In the genomic region with DNA sequence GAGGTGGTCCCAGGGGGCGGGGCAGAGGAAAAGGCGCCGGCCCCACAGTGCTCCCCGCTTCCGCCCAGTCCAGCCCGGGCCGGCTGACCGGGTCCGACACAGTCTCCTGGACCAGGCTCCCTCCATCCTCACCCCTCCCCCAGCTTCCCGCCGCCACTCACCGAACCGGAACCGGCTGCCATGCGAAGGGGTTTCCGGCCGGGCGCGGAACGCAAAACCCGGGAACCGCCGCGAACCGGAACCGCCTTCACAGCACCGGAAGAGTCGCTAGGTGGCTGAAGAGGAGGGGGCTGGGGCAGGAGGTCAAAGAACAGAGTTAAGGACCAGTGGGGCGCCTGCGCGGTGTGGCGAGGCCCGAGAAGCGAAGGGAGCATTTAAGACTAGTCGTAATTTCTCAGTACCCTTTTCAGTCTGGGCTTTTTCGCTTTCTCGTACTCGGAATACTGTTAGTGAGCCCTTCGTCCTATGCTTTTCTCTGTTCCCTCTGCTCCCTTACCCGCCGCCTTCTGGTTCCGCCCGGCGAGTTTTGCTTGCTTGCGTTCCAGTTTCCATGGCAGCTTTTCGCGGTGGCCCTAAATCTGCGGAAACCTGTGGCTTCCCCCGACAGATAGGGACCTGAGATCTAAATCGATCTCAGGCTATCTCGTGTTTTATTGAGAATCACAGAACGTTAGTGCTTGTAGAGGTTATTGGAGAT, we compare ENCODE assay signal across 1 cellular context.
TF ChIP-seq lines count a peak whose summit lies in the region.

TSS of gene SENP1 (minus strand) at position 213 of the 697 bp plus-strand sequence. CDS start 4,607 bp downstream, outside the sequence.

TF ChIP-seq in GM12878, 131 proteins besides CTCF, POLR2A, EP300 and RAD21 (continued from another document and continues in another):
- TF ChIP-seq MXI1 (IDR thresholded peaks at IDR 0.05; ENCODE audit: low read depth, low read length) (peak; percentile 88; the same call in 1 of the 2 replicates), ASH2L (IDR thresholded peaks at IDR 0.05; ENCODE audit: borderline replicate concordance, low read depth) (0 out of 2 replicates have a peak, but pooled peaks have one; percentile 46), NRF1 (conservative IDR thresholded peaks at IDR 0.05; ENCODE audit: low read depth, low read length) (0 out of 2 replicates have a peak, but pooled peaks have one; percentile 26), PAX5 (IDR thresholded peaks at IDR 0.05; ENCODE audit: borderline replicate concordance, low read depth, low read length) (peak; percentile 97), EZH2 (IDR thresholded peaks at IDR 0.05; ENCODE audit: borderline replicate concordance, control insufficient read depth, low read depth, low read length) (no peak), E2F4 (IDR thresholded peaks at IDR 0.05; ENCODE audit: low read depth, low read length) (no peak), NR2C1 (IDR thresholded peaks at IDR 0.05) (peak; percentile 94), GABPA (IDR thresholded peaks at IDR 0.05; ENCODE audit: low read depth) (peak; percentile 94), KLF5 (IDR thresholded peaks at IDR 0.05; ENCODE audit: partially characterized antibody) (peak; percentile 87), STAT3 (IDR thresholded peaks at IDR 0.05; ENCODE audit: low read depth, low read length) (0 out of 2 replicates have a peak, but pooled peaks have one; percentile 22), SMARCA5 (IDR thresholded peaks at IDR 0.05) (no peak), SREBF2 (IDR thresholded peaks at IDR 0.05; ENCODE audit: low read length) (no peak), JUND (IDR thresholded peaks at IDR 0.05; ENCODE audit: low read depth, low read length) (peak; percentile 19; the same call in 1 of the 2 replicates), PAX8 (IDR thresholded peaks at IDR 0.05) (no peak), TCF7 (IDR thresholded peaks at IDR 0.05; ENCODE audit: borderline replicate concordance) (0 out of 2 replicates have a peak, but pooled peaks have one; percentile 32), PML (IDR thresholded peaks at IDR 0.05; ENCODE audit: low read length) (peak; percentile 40), BMI1 (IDR thresholded peaks at IDR 0.05; ENCODE audit: borderline replicate concordance) (peak; percentile 63; the same call in 1 of the 2 replicates), RCOR1 (conservative IDR thresholded peaks at IDR 0.05; ENCODE audit: low read depth, low read length) (no peak), ZNF217 (IDR thresholded peaks at IDR 0.05) (no peak), SUZ12 (IDR thresholded peaks at IDR 0.05; ENCODE audit: unreplicated experiment) (no peak), YY1 (IDR thresholded peaks at IDR 0.05; ENCODE audit: low read depth, low read length) (peak; percentile 82), EED (IDR thresholded peaks at IDR 0.05; ENCODE audit: low read depth) (peak; percentile 62), ZZZ3 (IDR thresholded peaks at IDR 0.05; ENCODE audit: control insufficient read depth, insufficient read length, low read depth) (no peak), TCF3 (IDR thresholded peaks at IDR 0.05; ENCODE audit: borderline replicate concordance, insufficient read depth, low read depth, low read length) (peak; percentile 46; the same call in 1 of the 2 replicates), IRF5 (IDR thresholded peaks at IDR 0.05; ENCODE audit: borderline replicate concordance) (no peak), MLLT1 (IDR thresholded peaks at IDR 0.05) (peak; percentile 69), CHD2 (IDR thresholded peaks at IDR 0.05; ENCODE audit: borderline replicate concordance, low read depth, low read length) (no peak; the same call in none of the 2 replicates), MEF2B (IDR thresholded peaks at IDR 0.05; ENCODE audit: partially characterized antibody, poor library complexity, severe bottlenecking) (peak; percentile 46)
- TF ChIP-seq, protein P1, sequence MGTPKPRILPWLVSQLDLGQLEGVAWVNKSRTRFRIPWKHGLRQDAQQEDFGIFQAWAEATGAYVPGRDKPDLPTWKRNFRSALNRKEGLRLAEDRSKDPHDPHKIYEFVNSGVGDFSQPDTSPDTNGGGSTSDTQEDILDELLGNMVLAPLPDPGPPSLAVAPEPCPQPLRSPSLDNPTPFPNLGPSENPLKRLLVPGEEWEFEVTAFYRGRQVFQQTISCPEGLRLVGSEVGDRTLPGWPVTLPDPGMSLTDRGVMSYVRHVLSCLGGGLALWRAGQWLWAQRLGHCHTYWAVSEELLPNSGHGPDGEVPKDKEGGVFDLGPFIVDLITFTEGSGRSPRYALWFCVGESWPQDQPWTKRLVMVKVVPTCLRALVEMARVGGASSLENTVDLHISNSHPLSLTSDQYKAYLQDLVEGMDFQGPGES (IDR thresholded peaks at IDR 0.05): peak; percentile 43; the same call in 1 of the 2 replicates
- TF ChIP-seq, protein P2, sequence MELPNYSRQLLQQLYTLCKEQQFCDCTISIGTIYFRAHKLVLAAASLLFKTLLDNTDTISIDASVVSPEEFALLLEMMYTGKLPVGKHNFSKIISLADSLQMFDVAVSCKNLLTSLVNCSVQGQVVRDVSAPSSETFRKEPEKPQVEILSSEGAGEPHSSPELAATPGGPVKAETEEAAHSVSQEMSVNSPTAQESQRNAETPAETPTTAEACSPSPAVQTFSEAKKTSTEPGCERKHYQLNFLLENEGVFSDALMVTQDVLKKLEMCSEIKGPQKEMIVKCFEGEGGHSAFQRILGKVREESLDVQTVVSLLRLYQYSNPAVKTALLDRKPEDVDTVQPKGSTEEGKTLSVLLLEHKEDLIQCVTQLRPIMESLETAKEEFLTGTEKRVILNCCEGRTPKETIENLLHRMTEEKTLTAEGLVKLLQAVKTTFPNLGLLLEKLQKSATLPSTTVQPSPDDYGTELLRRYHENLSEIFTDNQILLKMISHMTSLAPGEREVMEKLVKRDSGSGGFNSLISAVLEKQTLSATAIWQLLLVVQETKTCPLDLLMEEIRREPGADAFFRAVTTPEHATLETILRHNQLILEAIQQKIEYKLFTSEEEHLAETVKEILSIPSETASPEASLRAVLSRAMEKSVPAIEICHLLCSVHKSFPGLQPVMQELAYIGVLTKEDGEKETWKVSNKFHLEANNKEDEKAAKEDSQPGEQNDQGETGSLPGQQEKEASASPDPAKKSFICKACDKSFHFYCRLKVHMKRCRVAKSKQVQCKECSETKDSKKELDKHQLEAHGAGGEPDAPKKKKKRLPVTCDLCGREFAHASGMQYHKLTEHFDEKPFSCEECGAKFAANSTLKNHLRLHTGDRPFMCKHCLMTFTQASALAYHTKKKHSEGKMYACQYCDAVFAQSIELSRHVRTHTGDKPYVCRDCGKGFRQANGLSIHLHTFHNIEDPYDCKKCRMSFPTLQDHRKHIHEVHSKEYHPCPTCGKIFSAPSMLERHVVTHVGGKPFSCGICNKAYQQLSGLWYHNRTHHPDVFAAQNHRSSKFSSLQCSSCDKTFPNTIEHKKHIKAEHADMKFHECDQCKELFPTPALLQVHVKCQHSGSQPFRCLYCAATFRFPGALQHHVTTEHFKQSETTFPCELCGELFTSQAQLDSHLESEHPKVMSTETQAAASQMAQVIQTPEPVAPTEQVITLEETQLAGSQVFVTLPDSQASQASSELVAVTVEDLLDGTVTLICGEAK (IDR thresholded peaks at IDR 0.05; ENCODE audit: borderline replicate concordance): peak; percentile 99
- TF ChIP-seq, protein P3, sequence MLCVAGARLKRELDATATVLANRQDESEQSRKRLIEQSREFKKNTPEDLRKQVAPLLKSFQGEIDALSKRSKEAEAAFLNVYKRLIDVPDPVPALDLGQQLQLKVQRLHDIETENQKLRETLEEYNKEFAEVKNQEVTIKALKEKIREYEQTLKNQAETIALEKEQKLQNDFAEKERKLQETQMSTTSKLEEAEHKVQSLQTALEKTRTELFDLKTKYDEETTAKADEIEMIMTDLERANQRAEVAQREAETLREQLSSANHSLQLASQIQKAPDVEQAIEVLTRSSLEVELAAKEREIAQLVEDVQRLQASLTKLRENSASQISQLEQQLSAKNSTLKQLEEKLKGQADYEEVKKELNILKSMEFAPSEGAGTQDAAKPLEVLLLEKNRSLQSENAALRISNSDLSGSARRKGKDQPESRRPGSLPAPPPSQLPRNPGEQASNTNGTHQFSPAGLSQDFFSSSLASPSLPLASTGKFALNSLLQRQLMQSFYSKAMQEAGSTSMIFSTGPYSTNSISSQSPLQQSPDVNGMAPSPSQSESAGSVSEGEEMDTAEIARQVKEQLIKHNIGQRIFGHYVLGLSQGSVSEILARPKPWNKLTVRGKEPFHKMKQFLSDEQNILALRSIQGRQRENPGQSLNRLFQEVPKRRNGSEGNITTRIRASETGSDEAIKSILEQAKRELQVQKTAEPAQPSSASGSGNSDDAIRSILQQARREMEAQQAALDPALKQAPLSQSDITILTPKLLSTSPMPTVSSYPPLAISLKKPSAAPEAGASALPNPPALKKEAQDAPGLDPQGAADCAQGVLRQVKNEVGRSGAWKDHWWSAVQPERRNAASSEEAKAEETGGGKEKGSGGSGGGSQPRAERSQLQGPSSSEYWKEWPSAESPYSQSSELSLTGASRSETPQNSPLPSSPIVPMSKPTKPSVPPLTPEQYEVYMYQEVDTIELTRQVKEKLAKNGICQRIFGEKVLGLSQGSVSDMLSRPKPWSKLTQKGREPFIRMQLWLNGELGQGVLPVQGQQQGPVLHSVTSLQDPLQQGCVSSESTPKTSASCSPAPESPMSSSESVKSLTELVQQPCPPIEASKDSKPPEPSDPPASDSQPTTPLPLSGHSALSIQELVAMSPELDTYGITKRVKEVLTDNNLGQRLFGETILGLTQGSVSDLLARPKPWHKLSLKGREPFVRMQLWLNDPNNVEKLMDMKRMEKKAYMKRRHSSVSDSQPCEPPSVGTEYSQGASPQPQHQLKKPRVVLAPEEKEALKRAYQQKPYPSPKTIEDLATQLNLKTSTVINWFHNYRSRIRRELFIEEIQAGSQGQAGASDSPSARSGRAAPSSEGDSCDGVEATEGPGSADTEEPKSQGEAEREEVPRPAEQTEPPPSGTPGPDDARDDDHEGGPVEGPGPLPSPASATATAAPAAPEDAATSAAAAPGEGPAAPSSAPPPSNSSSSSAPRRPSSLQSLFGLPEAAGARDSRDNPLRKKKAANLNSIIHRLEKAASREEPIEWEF (IDR thresholded peaks at IDR 0.05; ENCODE audit: insufficient replicate concordance, low read depth, low read length): no peak
- TF ChIP-seq, protein P4, sequence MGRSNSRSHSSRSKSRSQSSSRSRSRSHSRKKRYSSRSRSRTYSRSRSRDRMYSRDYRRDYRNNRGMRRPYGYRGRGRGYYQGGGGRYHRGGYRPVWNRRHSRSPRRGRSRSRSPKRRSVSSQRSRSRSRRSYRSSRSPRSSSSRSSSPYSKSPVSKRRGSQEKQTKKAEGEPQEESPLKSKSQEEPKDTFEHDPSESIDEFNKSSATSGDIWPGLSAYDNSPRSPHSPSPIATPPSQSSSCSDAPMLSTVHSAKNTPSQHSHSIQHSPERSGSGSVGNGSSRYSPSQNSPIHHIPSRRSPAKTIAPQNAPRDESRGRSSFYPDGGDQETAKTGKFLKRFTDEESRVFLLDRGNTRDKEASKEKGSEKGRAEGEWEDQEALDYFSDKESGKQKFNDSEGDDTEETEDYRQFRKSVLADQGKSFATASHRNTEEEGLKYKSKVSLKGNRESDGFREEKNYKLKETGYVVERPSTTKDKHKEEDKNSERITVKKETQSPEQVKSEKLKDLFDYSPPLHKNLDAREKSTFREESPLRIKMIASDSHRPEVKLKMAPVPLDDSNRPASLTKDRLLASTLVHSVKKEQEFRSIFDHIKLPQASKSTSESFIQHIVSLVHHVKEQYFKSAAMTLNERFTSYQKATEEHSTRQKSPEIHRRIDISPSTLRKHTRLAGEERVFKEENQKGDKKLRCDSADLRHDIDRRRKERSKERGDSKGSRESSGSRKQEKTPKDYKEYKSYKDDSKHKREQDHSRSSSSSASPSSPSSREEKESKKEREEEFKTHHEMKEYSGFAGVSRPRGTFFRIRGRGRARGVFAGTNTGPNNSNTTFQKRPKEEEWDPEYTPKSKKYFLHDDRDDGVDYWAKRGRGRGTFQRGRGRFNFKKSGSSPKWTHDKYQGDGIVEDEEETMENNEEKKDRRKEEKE (IDR thresholded peaks at IDR 0.05): no peak
